8 cellular contexts compared by ENCODE assay signal in genomic region chr2:65431417-65432226, GRCh38. TPM values are rescaled to one million over a fixed set of nuclear protein-coding genes. Genes with fewer than 3 reads are reported as not detected.
DNase-seq lines count a peak whose midpoint lies in the region; ATAC-seq and TF ChIP-seq lines count a peak whose summit lies in the region.

No MANE protein-coding gene starts in this region.

- H3K4me2 ChIP-seq in trophoblast cell (ENCODE audit: low read length): peak overlapping the region; percentile 96

- peak; percentile 38 for ATAC-seq in CD4-positive, alpha-beta T cell (ENCODE audit: poor library complexity)
- peak; percentile 34 for ATAC-seq in GM19397 (IDR thresholded peaks at IDR 0.05; ENCODE audit: unreplicated experiment)
- peak; percentile 34 for ATAC-seq in HG03571 (IDR thresholded peaks at IDR 0.05; ENCODE audit: unreplicated experiment)

- peak overlapping the region; percentile 42 for H3K27ac Mint-ChIP-seq in CD4-positive, alpha-beta T cell
- H3K27ac Mint-ChIP-seq in activated naive CD8-positive, alpha-beta T cell treated with anti-CD3 and anti-CD28 coated beads for 36 hours: peak overlapping the region; percentile 75

- no peak overlapping the region for H2AK5ac ChIP-seq in trophoblast cell (ENCODE audit: low read length)

- H3K36me3 Mint-ChIP-seq in CD4-positive, alpha-beta T cell (ENCODE audit: low read depth): peaks cover 15% of the 10 kb centered on the region
- no peaks in the 10 kb centered on the region for H3K36me3 Mint-ChIP-seq in activated naive CD8-positive, alpha-beta T cell treated with anti-CD3 and anti-CD28 coated beads for 36 hours

- intact Hi-C loops in CD4-positive, alpha-beta T cell (cut with DNase I, micrococcal nuclease): loop anchor here (2.0 to 10.0 kb wide), 5 partner anchors 49 to 1587 kb away; partner anchors contain the start of genes ACTR2 (in 1 of the 2) and UGP2 (in 1 of the 2)

- H3K27ac ChIP-seq in CD4-positive, alpha-beta T cell (ENCODE audit: low read depth, low read length): no peak overlapping the region
- H3K27ac ChIP-seq in cardiac muscle cell (peak overlapping the region; percentile 64), trophoblast cell (ENCODE audit: low read depth, low read length) (no peak overlapping the region)

- H4K12ac ChIP-seq in trophoblast cell (ENCODE audit: low read depth, low read length): peak overlapping the region; percentile 6

- H2AFZ ChIP-seq in trophoblast cell (ENCODE audit: insufficient read depth, low read length, poor library complexity): peak overlapping the region; percentile 33

- DNase-seq in CD4-positive, alpha-beta T cell: peak in 8 of 10 experiments; percentile 10 to 47 (median 28)
- DNase-seq in RPMI8226 (peak; percentile 72), cardiac muscle cell (ENCODE audit: low read depth in 1 of 2, low spot score in 1 of 2) (peak; percentile 53 to 72), trophoblast cell (peak in 1 of 2 donors; percentile 59), occipital lobe (lab: John Stamatoyannopoulos, UW) (no peak)
- DNase-seq in activated naive CD8-positive, alpha-beta T cell treated with anti-CD3 and anti-CD28 coated beads for 36 hours: peak; percentile 59

- peak overlapping the region; percentile 14 for H3K4ac ChIP-seq in trophoblast cell (ENCODE audit: low read depth, low read length)

- peaks cover 2% of the 10 kb centered on the region for H3K79me2 ChIP-seq in trophoblast cell (ENCODE audit: control insufficient read depth, insufficient read depth, low read length, poor library complexity)

- H3K23ac ChIP-seq in trophoblast cell (ENCODE audit: low read length): no peak overlapping the region

- no peak overlapping the region for H2BK12ac ChIP-seq in trophoblast cell (ENCODE audit: low read length)

- CTCF ChIA-PET in CD4-positive, alpha-beta T cell (lab: Charles Lee): interaction anchor here (1.0 kb wide), 1 partner anchor 24 kb away, joined by 3 read pairs; no protein-coding TSS in a partner anchor

- H2BK120ac ChIP-seq in trophoblast cell (ENCODE audit: insufficient read depth, low read length, poor library complexity): peak overlapping the region; percentile 4

- H4K8ac ChIP-seq in trophoblast cell (ENCODE audit: low read depth, low read length): peak overlapping the region; percentile 39

- H3K4me3 ChIP-seq in cardiac muscle cell (peak overlapping the region; percentile 92), trophoblast cell (ENCODE audit: low read depth, low read length) (peak overlapping the region; percentile 88)

- H2BK5ac ChIP-seq in trophoblast cell (ENCODE audit: low read depth, low read length, poor library complexity): no peak overlapping the region

- peak overlapping the region; percentile 56 for H3K18ac ChIP-seq in trophoblast cell (ENCODE audit: low read length)

- H3K79me1 ChIP-seq in trophoblast cell (ENCODE audit: low read length): peaks cover 10% of the 10 kb centered on the region

- no peaks in the 10 kb centered on the region for H3K36me3 ChIP-seq in cardiac muscle cell
- no peaks in the 10 kb centered on the region for H3K36me3 ChIP-seq in trophoblast cell (ENCODE audit: control insufficient read depth in 1 of 2, insufficient read depth in 2 of 2, low read length in 2 of 2)

- H3K4me3 Mint-ChIP-seq in CD4-positive, alpha-beta T cell: peak overlapping the region; percentile 94
- H3K4me3 Mint-ChIP-seq in activated naive CD8-positive, alpha-beta T cell treated with anti-CD3 and anti-CD28 coated beads for 36 hours: peak overlapping the region; percentile 91

- H4K91ac ChIP-seq in trophoblast cell (ENCODE audit: low read depth, low read length): peak overlapping the region; percentile 53

- peaks cover 19% of the 10 kb centered on the region for H3K4me1 Mint-ChIP-seq in CD4-positive, alpha-beta T cell (ENCODE audit: low read depth)
- peaks cover 15% of the 10 kb centered on the region for H3K4me1 Mint-ChIP-seq in activated naive CD8-positive, alpha-beta T cell treated with anti-CD3 and anti-CD28 coated beads for 36 hours

- H3K9ac ChIP-seq in trophoblast cell (ENCODE audit: low read length): peak overlapping the region; percentile 48

- POLR2A ChIA-PET in CD4-positive, alpha-beta T cell (lab: Charles Lee): interaction anchor here (1.3 to 1.6 kb wide), 3 partner anchors 49 to 204 kb away, joined by 5 to 7 read pairs (median 6); partner anchors contain the start of gene ACTR2

- no peaks in the 10 kb centered on the region for H3K9me3 ChIP-seq in CD4-positive, alpha-beta T cell (ENCODE audit: control insufficient read depth, low read length)
- H3K9me3 ChIP-seq in cardiac muscle cell (ENCODE audit: low read depth) (no peaks in the 10 kb centered on the region), trophoblast cell (ENCODE audit: insufficient read depth, low read depth, low read length) (no peaks in the 10 kb centered on the region)

- WGBS in trophoblast cell (ENCODE audit: extremely low coverage, insufficient coverage, insufficient read length): no CpG with 5 or more reads among the region's 72 CpGs

- H3K27me3 Mint-ChIP-seq in CD4-positive, alpha-beta T cell: peaks cover 48% of the 10 kb centered on the region
- H3K27me3 Mint-ChIP-seq in activated naive CD8-positive, alpha-beta T cell treated with anti-CD3 and anti-CD28 coated beads for 36 hours: peaks cover 61% of the 10 kb centered on the region

- H3K9me3 Mint-ChIP-seq in CD4-positive, alpha-beta T cell: no peaks in the 10 kb centered on the region
- no peaks in the 10 kb centered on the region for H3K9me3 Mint-ChIP-seq in activated naive CD8-positive, alpha-beta T cell treated with anti-CD3 and anti-CD28 coated beads for 36 hours

- TF ChIP-seq CTCF in CD4-positive, alpha-beta T cell (IDR thresholded peaks at IDR 0.05): no peak
- no peak for TF ChIP-seq CTCF in cardiac muscle cell (IDR thresholded peaks at IDR 0.05; ENCODE audit: low read depth, low read length)

- peaks cover 25% of the 10 kb centered on the region for H3K27me3 ChIP-seq in CD4-positive, alpha-beta T cell (ENCODE audit: control insufficient read depth, insufficient read depth, low read length)
- no peaks in the 10 kb centered on the region for H3K27me3 ChIP-seq in cardiac muscle cell
- peaks cover 2% of the 10 kb centered on the region for H3K27me3 ChIP-seq in trophoblast cell (ENCODE audit: insufficient read depth, low read length)

- H3K14ac ChIP-seq in trophoblast cell (ENCODE audit: low read length): peak overlapping the region; percentile 22

- H3K4me1 ChIP-seq in cardiac muscle cell (ENCODE audit: low read depth) (peaks cover 9% of the 10 kb centered on the region), trophoblast cell (ENCODE audit: control insufficient read depth in 1 of 2, insufficient read depth in 2 of 2, low read length in 2 of 2) (peaks cover 5% of the 10 kb centered on the region in 2 experiments)

RNA-seq across cellular contexts. Expression of gene SPRED2, which starts 0.8 kb away (rescaled TPM):
- total RNA-seq in CD4-positive, alpha-beta T cell: 1 to 10 TPM; 2.5 to 2.8 TPM
- total RNA-seq in activated naive CD8-positive, alpha-beta T cell treated with anti-CD3 and anti-CD28 coated beads for 36 hours: 1 to 10 TPM; 9.5 to 9.7 TPM
- total RNA-seq in cardiac muscle cell (11.7 and 14.7 TPM in 2 replicates), occipital lobe (8.6 TPM)
- polyA plus RNA-seq in cardiac muscle cell: 18.4 and 18.9 TPM in 2 replicates
- polyA plus RNA-seq in trophoblast cell (2013): 12.0 and 12.8 TPM in 2 replicates
